8 cellular contexts compared by ENCODE assay signal in genomic region chr14:106372870-106373657, GRCh38.
DNase-seq lines count a peak whose midpoint lies in the region; ATAC-seq and TF ChIP-seq lines count a peak whose summit lies in the region.

No MANE protein-coding gene starts in this region.

- H2AFZ ChIP-seq in mesenchymal stem cell (ENCODE audit: low read depth, low read length), result no peak overlapping the region

- no peaks in the 10 kb centered on the region for H3K36me3 Mint-ChIP-seq in activated CD8-positive, alpha-beta T cell treated with anti-CD3 and anti-CD28 coated beads for 36 hours (ENCODE audit: low read depth)

- no peak overlapping the region for H2BK12ac ChIP-seq in mesenchymal stem cell (ENCODE audit: low read length in 2 of 2)

- in situ Hi-C loops in HAP-1 (cut with MboI; ENCODE audit: low sequenced_read_pairs), result no loop called here

- H3K4me3 ChIP-seq in HAP-1, result no peak overlapping the region
- no peak overlapping the region for H3K4me3 ChIP-seq in fibroblast of mammary gland (ENCODE audit: control insufficient read depth, low read depth, low read length)
- H3K4me3 ChIP-seq in mesenchymal stem cell (ENCODE audit: insufficient read depth in 1 of 2, low read depth in 1 of 2, low read length in 2 of 2), result no peak overlapping the region

- peak overlapping the region; percentile 45 for H3K4me3 Mint-ChIP-seq in activated CD8-positive, alpha-beta T cell treated with anti-CD3 and anti-CD28 coated beads for 36 hours

- H2BK15ac ChIP-seq in mesenchymal stem cell (ENCODE audit: low read depth, poor library complexity, severe bottlenecking), result no peak overlapping the region

- no peaks in the 10 kb centered on the region for H3K9me3 Mint-ChIP-seq in activated CD8-positive, alpha-beta T cell treated with anti-CD3 and anti-CD28 coated beads for 36 hours

- intact Hi-C loops in activated CD8-positive, alpha-beta T cell treated with anti-CD3 and anti-CD28 coated beads for 36 hours (cut with micrococcal nuclease), result no loop called here

- H3K27me3 Mint-ChIP-seq in activated CD8-positive, alpha-beta T cell treated with anti-CD3 and anti-CD28 coated beads for 36 hours, result no peaks in the 10 kb centered on the region

- H3K27ac Mint-ChIP-seq in activated CD8-positive, alpha-beta T cell treated with anti-CD3 and anti-CD28 coated beads for 36 hours, result peak overlapping the region; percentile 40

- H2BK5ac ChIP-seq in mesenchymal stem cell (ENCODE audit: low read depth, low read length, poor library complexity, severe bottlenecking), result no peak overlapping the region

- H3K4ac ChIP-seq in mesenchymal stem cell (ENCODE audit: low read depth in 1 of 2, low read length in 2 of 2), result no peak overlapping the region

- H3K4me2 ChIP-seq in mesenchymal stem cell (ENCODE audit: low read length, poor library complexity, severe bottlenecking), result no peak overlapping the region

- no peak overlapping the region for H3K9ac ChIP-seq in mesenchymal stem cell (ENCODE audit: low read length)

- H3K79me1 ChIP-seq in mesenchymal stem cell (replicated peaks; ENCODE audit: low read length, poor library complexity, severe bottlenecking), result no peaks in the 10 kb centered on the region

- H4K8ac ChIP-seq in mesenchymal stem cell (ENCODE audit: low read length), result no peak overlapping the region

- DNase-seq in DMS79 treated with DMSO at 0.1 percent for 48 hours (lab: John Stamatoyannopoulos, UW) (peak; percentile 49), HAP-1 (ENCODE audit: low spot score in 2 of 2) (peak; percentile 30 to 82), NCI-H2196 (lab: John Stamatoyannopoulos, UW; ENCODE audit: unreplicated experiment) (peak; percentile 18), fibroblast of mammary gland (ENCODE audit: low read depth) (no peak), mesenchymal stem cell (no peak), GF-D8 (lab: John Stamatoyannopoulos, UW) (no peak)
- DNase-seq in activated CD8-positive, alpha-beta T cell treated with anti-CD3 and anti-CD28 coated beads for 36 hours, result peak; percentile 93
- DNase-seq in stimulated activated CD4-positive, alpha-beta T cell treated with anti-CD3 and anti-CD28 coated beads, Interleukin-1b, Interleukin-23, amount 100 ng/mL, for 48 hours, result peak; percentile 86

- POLR2A ChIA-PET in activated CD8-positive, alpha-beta T cell treated with anti-CD3 and anti-CD28 coated beads for 36 hours (lab: Charles Lee), result interaction anchor here (0.8 kb wide), 1 partner anchor 22 kb away, joined by 3 read pairs; no protein-coding TSS in a partner anchor

- peak; percentile 96 for ATAC-seq in activated CD8-positive, alpha-beta T cell treated with anti-CD3 and anti-CD28 coated beads for 36 hours

- TF ChIP-seq CTCF in activated CD8-positive, alpha-beta T cell treated with anti-CD3 and anti-CD28 coated beads for 36 hours (IDR thresholded peaks at IDR 0.05), result peak; percentile 87
- peak; percentile 6 for TF ChIP-seq CTCF in fibroblast of mammary gland (conservative IDR thresholded peaks at IDR 0.05; ENCODE audit: control insufficient read depth, insufficient read depth, low read depth, low read length)

- H3K9me3 ChIP-seq in HAP-1 (no peaks in the 10 kb centered on the region), mesenchymal stem cell (ENCODE audit: control insufficient read depth, low read length) (no peaks in the 10 kb centered on the region)

- no peak overlapping the region for H2AK5ac ChIP-seq in mesenchymal stem cell (ENCODE audit: low read length, severe bottlenecking)

- no peaks in the 10 kb centered on the region for H3K4me1 ChIP-seq in HAP-1
- no peaks in the 10 kb centered on the region for H3K4me1 ChIP-seq in mesenchymal stem cell (ENCODE audit: control insufficient read depth, insufficient read depth, low read depth, low read length)

- CTCF ChIA-PET in activated CD8-positive, alpha-beta T cell treated with anti-CD3 and anti-CD28 coated beads for 36 hours (lab: Charles Lee), result interaction anchor here (0.5 to 10.3 kb wide), 24 partner anchors 8 to 372 kb away, joined by 3 to 136 read pairs (median 4); no protein-coding TSS in a partner anchor

- no peak overlapping the region for H2BK120ac ChIP-seq in mesenchymal stem cell (ENCODE audit: low read depth, low read length)

- H3K4me1 Mint-ChIP-seq in activated CD8-positive, alpha-beta T cell treated with anti-CD3 and anti-CD28 coated beads for 36 hours (ENCODE audit: low read depth), result peaks cover 24% of the 10 kb centered on the region

- H3K36me3 ChIP-seq in HAP-1 (replicated peaks) (no peaks in the 10 kb centered on the region), mesenchymal stem cell (ENCODE audit: control insufficient read depth in 1 of 2, insufficient read depth in 2 of 2, low read depth in 1 of 2, low read length in 2 of 2) (no peaks in the 10 kb centered on the region)

- H3K18ac ChIP-seq in mesenchymal stem cell (ENCODE audit: low read depth in 1 of 2, low read length in 2 of 2), result no peak overlapping the region

- H3K23ac ChIP-seq in mesenchymal stem cell (ENCODE audit: low read length in 2 of 2), result no peak overlapping the region

- no peaks in the 10 kb centered on the region for H3K27me3 ChIP-seq in HAP-1 (ENCODE audit: low read depth)
- no peaks in the 10 kb centered on the region for H3K27me3 ChIP-seq in mesenchymal stem cell (ENCODE audit: control insufficient read depth in 1 of 2, insufficient read depth in 1 of 2, low read length in 2 of 2)

- 52% methylated on average over 15 of the region's 17 CpGs for WGBS in mesenchymal stem cell

- no peak overlapping the region for H3K14ac ChIP-seq in mesenchymal stem cell (ENCODE audit: low read length in 2 of 2)

- no peak overlapping the region for H3K27ac ChIP-seq in mesenchymal stem cell (ENCODE audit: low read length, poor library complexity, severe bottlenecking)

- H4K91ac ChIP-seq in mesenchymal stem cell (ENCODE audit: low read length), result no peak overlapping the region

Comparison
In these comparisons a context has a peak if more than half of its experiments do, and no peak if none do; other contexts are left out.
1. DNase-seq: peak in DMS79 treated with DMSO at 0.1 percent for 48 hours (single experiment), HAP-1 (2 of 2), NCI-H2196 (single experiment), activated CD8-positive, alpha-beta T cell treated with anti-CD3 and anti-CD28 coated beads for 36 hours (single experiment) and stimulated activated CD4-positive, alpha-beta T cell treated with anti-CD3 and anti-CD28 coated beads, Interleukin-1b, Interleukin-23, amount 100 ng/mL, for 48 hours (single experiment); none in fibroblast of mammary gland (single experiment), mesenchymal stem cell (single experiment) and GF-D8 (single experiment).